In the genomic region with DNA sequence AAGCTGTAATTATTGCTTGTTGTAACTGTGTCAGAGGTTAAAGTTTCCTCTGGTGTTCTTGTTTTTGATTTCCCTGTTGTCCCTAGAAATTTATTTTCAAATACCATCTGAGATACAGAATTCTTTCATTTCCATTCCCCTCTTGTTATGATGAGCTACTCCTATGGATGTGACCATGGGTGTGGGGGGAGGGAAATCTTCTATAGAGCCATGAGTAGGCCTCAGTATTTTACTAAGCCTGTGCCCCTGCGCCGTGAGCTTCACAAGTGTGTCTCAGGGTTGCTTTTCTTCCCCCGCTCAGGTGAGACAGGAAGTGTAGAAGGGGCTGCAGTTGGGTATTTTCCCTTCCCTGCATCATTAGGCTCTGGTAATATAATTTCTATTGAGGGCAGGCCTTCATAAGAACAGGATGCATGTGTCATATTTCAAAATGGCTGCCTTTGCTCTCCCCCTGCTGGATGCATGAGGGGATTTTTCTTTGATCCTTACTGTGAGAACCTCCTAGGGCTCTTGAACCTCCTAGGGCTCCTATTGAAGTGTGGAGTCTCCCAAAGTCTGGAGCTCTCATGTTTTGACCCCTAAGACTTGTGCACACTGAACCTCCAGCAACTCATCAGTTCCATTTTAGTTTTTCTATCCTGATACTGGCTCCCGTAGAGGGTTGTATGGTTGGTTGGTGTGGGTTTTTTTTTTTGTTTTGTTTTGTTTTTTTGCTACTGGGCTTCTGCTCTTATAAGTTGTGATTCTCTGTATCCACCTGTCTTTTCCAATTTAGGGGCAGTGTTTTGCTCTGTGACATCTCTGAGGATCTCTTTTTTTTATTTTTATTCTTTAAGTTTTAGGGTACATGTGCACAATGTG, we compare ENCODE assay signal across 8 cellular contexts.
DNase-seq lines count a peak whose midpoint lies in the region; ATAC-seq and TF ChIP-seq lines count a peak whose summit lies in the region.

No MANE protein-coding gene starts in this region.

- no peak for ATAC-seq in activated naive CD8-positive, alpha-beta T cell treated with anti-CD3 and anti-CD28 coated beads, Interleukin-2, amount 50 U/mL, for 24 hours
- peak; percentile 56 for ATAC-seq in HG03520 (IDR thresholded peaks at IDR 0.05; ENCODE audit: unreplicated experiment)
- ATAC-seq in activated naive CD4-positive, alpha-beta T cell treated with anti-CD3 and anti-CD28 coated beads, Interleukin-2, amount 50 U/mL, for 72 hours = no peak

- H3K36me3 Mint-ChIP-seq in activated naive CD8-positive, alpha-beta T cell treated with anti-CD3 and anti-CD28 coated beads for 36 hours = no peaks in the 10 kb centered on the region
- H3K36me3 Mint-ChIP-seq in activated naive CD8-positive, alpha-beta T cell treated with anti-CD3 and anti-CD28 coated beads, Interleukin-2, amount 50 U/mL, for 24 hours (ENCODE audit: low read depth) = no peaks in the 10 kb centered on the region
- H3K36me3 Mint-ChIP-seq in activated naive CD4-positive, alpha-beta T cell treated with anti-CD3 and anti-CD28 coated beads, Interleukin-2, amount 50 U/mL, for 72 hours = peaks cover 0 to 4% of the 10 kb centered on the region in 2 donors

- TF ChIP-seq CTCF in VCaP (conservative IDR thresholded peaks at IDR 0.05) = peak; percentile 79

- no peaks in the 10 kb centered on the region for H3K4me1 Mint-ChIP-seq in activated naive CD8-positive, alpha-beta T cell treated with anti-CD3 and anti-CD28 coated beads for 36 hours
- no peaks in the 10 kb centered on the region for H3K4me1 Mint-ChIP-seq in activated naive CD8-positive, alpha-beta T cell treated with anti-CD3 and anti-CD28 coated beads, Interleukin-2, amount 50 U/mL, for 24 hours

- no peak overlapping the region for H3K4me3 Mint-ChIP-seq in activated naive CD8-positive, alpha-beta T cell treated with anti-CD3 and anti-CD28 coated beads for 36 hours
- no peak overlapping the region for H3K4me3 Mint-ChIP-seq in activated naive CD8-positive, alpha-beta T cell treated with anti-CD3 and anti-CD28 coated beads, Interleukin-2, amount 50 U/mL, for 24 hours

- no peak overlapping the region for H3K27ac Mint-ChIP-seq in activated naive CD8-positive, alpha-beta T cell treated with anti-CD3 and anti-CD28 coated beads for 36 hours
- H3K27ac Mint-ChIP-seq in activated naive CD8-positive, alpha-beta T cell treated with anti-CD3 and anti-CD28 coated beads, Interleukin-2, amount 50 U/mL, for 24 hours = no peak overlapping the region
- H3K27ac Mint-ChIP-seq in activated naive CD4-positive, alpha-beta T cell treated with anti-CD3 and anti-CD28 coated beads, Interleukin-2, amount 50 U/mL, for 72 hours = no peak overlapping the region

- H3K9me3 Mint-ChIP-seq in activated naive CD8-positive, alpha-beta T cell treated with anti-CD3 and anti-CD28 coated beads for 36 hours = no peaks in the 10 kb centered on the region
- H3K9me3 Mint-ChIP-seq in activated naive CD8-positive, alpha-beta T cell treated with anti-CD3 and anti-CD28 coated beads, Interleukin-2, amount 50 U/mL, for 24 hours = peaks cover 3% of the 10 kb centered on the region
- H3K9me3 Mint-ChIP-seq in activated naive CD4-positive, alpha-beta T cell treated with anti-CD3 and anti-CD28 coated beads, Interleukin-2, amount 50 U/mL, for 72 hours = peaks cover 1 to 10% of the 10 kb centered on the region in 2 donors

- no peak overlapping the region for H3K27ac ChIP-seq in VCaP

- peak; percentile 2 for DNase-seq in activated naive CD8-positive, alpha-beta T cell treated with anti-CD3 and anti-CD28 coated beads for 36 hours
- DNase-seq in activated naive CD8-positive, alpha-beta T cell treated with anti-CD3 and anti-CD28 coated beads, Interleukin-2, amount 50 U/mL, for 24 hours = no peak
- DNase-seq in inferior parietal cortex (ENCODE audit: extremely low spot score) (peak; percentile 81), Kasumi-1 (lab: John Stamatoyannopoulos, UW) (no peak)
- DNase-seq in activated naive CD4-positive, alpha-beta T cell treated with anti-CD3 and anti-CD28 coated beads, Interleukin-2, amount 50 U/mL, for 72 hours (ENCODE audit: low spot score in 2 of 2) = no peak
- no peak for DNase-seq in central memory CD4-positive, alpha-beta T cell

- H3K27me3 Mint-ChIP-seq in activated naive CD8-positive, alpha-beta T cell treated with anti-CD3 and anti-CD28 coated beads for 36 hours = no peaks in the 10 kb centered on the region
- H3K27me3 Mint-ChIP-seq in activated naive CD8-positive, alpha-beta T cell treated with anti-CD3 and anti-CD28 coated beads, Interleukin-2, amount 50 U/mL, for 24 hours = peaks cover under 1% of the 10 kb centered on the region

Comparison
In these comparisons a context has a peak if more than half of its experiments do, and no peak if none do; other contexts are left out.
1. DNase-seq: peak in activated naive CD8-positive, alpha-beta T cell treated with anti-CD3 and anti-CD28 coated beads for 36 hours (single experiment) and inferior parietal cortex (single experiment); none in activated naive CD8-positive, alpha-beta T cell treated with anti-CD3 and anti-CD28 coated beads, Interleukin-2, amount 50 U/mL, for 24 hours (single experiment), activated naive CD4-positive, alpha-beta T cell treated with anti-CD3 and anti-CD28 coated beads, Interleukin-2, amount 50 U/mL, for 72 hours (0 of 2), central memory CD4-positive, alpha-beta T cell (single experiment) and Kasumi-1 (0 of 2).